ENCODE assay signal across 37 cellular contexts in the genomic region with DNA sequence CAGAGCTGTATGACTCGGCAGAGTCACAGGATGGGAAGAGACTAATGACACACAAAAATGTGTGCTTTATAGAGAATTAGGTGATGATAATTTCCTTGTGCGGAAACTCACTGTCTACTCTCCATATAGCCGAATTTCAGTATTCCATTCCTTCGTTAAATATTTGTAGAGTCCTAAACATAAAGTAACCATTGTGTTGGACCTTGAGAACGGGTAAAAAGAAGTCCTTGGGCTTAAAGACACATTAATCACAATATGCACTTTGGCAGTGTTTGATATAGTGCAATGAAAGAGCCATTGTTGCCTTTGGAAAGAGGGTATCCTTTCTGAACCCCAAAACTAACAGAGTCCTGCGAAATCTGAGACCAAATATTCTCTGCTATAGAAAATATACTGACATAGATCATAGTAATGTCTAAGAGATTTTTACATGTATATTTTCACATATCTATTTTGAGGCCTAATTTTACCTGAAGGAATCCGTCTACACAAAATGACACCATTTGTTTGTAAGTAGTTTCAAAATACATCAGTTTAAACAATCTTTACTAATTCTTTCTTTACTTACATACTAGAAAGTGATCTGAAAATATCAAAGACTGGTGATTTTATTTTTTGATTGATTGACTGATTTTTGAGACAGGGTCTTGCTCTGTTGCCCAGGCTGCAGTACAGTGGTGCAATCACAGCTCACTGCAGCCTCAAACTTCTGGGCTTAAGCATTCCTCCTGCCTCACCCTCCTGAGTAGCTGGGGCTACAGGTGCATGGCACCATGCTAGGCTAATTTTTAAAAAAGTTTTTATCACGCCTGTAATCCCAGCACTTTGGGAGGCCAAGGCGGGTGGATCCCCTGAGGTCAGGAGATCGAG.
"Had no signal": no experiment of that assay in that cellular context is flagged by ENCODE, and none has a peak within 500 bp of the region (broad histone marks: within the 10 kb centered on the region; RNA-seq: fewer than 3 reads in every experiment).

No MANE protein-coding gene starts in this region.

- H3K4me3 ChIP-seq: adrenal gland, body of pancreas, coronary artery, dorsolateral prefrontal cortex, esophagus muscularis mucosa, gastroesophageal sphincter had no signal

- H3K4me1 Mint-ChIP-seq: activated CD4-positive, alpha-beta T cell treated with anti-CD3 and anti-CD28 coated beads for 36 hours; activated CD4-positive, alpha-beta T cell treated with anti-CD3 and anti-CD28 coated beads, Interleukin-2, amount 10 ng/mL, durations not matched to agents 24 days and 14 days; activated CD8-positive, alpha-beta memory T cell treated with anti-CD3 and anti-CD28 coated beads, Interleukin-2, amount 10 ng/mL, durations not matched to agents 7 days and 5 days; activated naive CD4-positive, alpha-beta T cell treated with anti-CD3 and anti-CD28 coated beads, Interleukin-2, amount 50 U/mL, for 24 hours; activated naive CD8-positive, alpha-beta T cell treated with anti-CD3 and anti-CD28 coated beads for 36 hours; activated naive CD8-positive, alpha-beta T cell treated with anti-CD3 and anti-CD28 coated beads, Interleukin-2, amount 50 U/mL, for 24 hours; T-helper 17 cell had no signal

- H3K9me3 ChIP-seq: adrenal gland, body of pancreas, esophagus muscularis mucosa, gastroesophageal sphincter had no signal

- H3K9me3 Mint-ChIP-seq: activated CD4-positive, alpha-beta memory T cell treated with anti-CD3 and anti-CD28 coated beads for 36 hours; activated CD4-positive, alpha-beta T cell treated with anti-CD3 and anti-CD28 coated beads, Interleukin-2, amount 10 ng/mL, durations not matched to agents 24 days and 14 days; activated naive CD4-positive, alpha-beta T cell treated with anti-CD3 and anti-CD28 coated beads for 36 hours; activated naive CD4-positive, alpha-beta T cell treated with anti-CD3 and anti-CD28 coated beads, Interleukin-2, amount 50 U/mL, for 24 hours; activated naive CD8-positive, alpha-beta T cell treated with anti-CD3 and anti-CD28 coated beads for 36 hours; activated naive CD8-positive, alpha-beta T cell treated with anti-CD3 and anti-CD28 coated beads, Interleukin-2, amount 50 U/mL, for 24 hours; activated T-helper 1 cell treated with anti-CD3 and anti-CD28 coated beads, Interleukin-12 subunit alpha, Interleukin-12 subunit beta, Interleukin-2, Interleukin-4 antibody, amounts not matched to agents 30 ng/mL and 10 ng/mL and 1 ng/mL, durations not matched to agents 14 hours and 24 hours and 36 hours; activated T-helper 2 cell treated with anti-CD3 and anti-CD28 coated beads, Interferon-gamma antibody, Interleukin-2, Interleukin-4, amounts not matched to agents 10 μg/mL and 5 μg/mL and 100 μg/mL, durations not matched to agents 14 hours and 24 hours and 36 hours; dendritic cell treated with granulocyte-macrophage colony-stimulating factor and Interleukin-4, amounts not matched to agents 40 ng/mL and 50 ng/mL, for 4 days; endodermal cell; T-helper 2 cell treated with Interferon-gamma antibody and Interleukin-4, amounts not matched to agents 5 μg/mL and 100 μg/mL, for 36 hours had no signal

- H3K27me3 ChIP-seq: adrenal gland, body of pancreas, dorsolateral prefrontal cortex, esophagus muscularis mucosa, gastroesophageal sphincter had no signal

- H3K4me1 ChIP-seq: adrenal gland, body of pancreas, esophagus muscularis mucosa, gastroesophageal sphincter had no signal

- H3K36me3 Mint-ChIP-seq: activated CD4-positive, alpha-beta memory T cell treated with anti-CD3 and anti-CD28 coated beads for 36 hours; activated CD8-positive, alpha-beta memory T cell treated with anti-CD3 and anti-CD28 coated beads, Interleukin-2, amount 10 ng/mL, durations not matched to agents 7 days and 5 days; activated naive CD4-positive, alpha-beta T cell treated with anti-CD3 and anti-CD28 coated beads, Interleukin-2, amount 50 U/mL, for 24 hours; activated naive CD8-positive, alpha-beta T cell treated with anti-CD3 and anti-CD28 coated beads for 36 hours had no signal

- H3K4me3 Mint-ChIP-seq: activated CD4-positive, alpha-beta memory T cell treated with anti-CD3 and anti-CD28 coated beads for 36 hours; activated CD4-positive, alpha-beta T cell treated with anti-CD3 and anti-CD28 coated beads for 36 hours; activated CD4-positive, alpha-beta T cell treated with anti-CD3 and anti-CD28 coated beads, Interleukin-2, amount 10 ng/mL, durations not matched to agents 24 days and 14 days; activated CD8-positive, alpha-beta memory T cell treated with anti-CD3 and anti-CD28 coated beads, Interleukin-2, amount 10 ng/mL, durations not matched to agents 7 days and 5 days; activated CD8-positive, alpha-beta T cell treated with anti-CD3 and anti-CD28 coated beads, Interleukin-2, amount 10 ng/mL, durations not matched to agents 7 days and 5 days; activated naive CD4-positive, alpha-beta T cell treated with anti-CD3 and anti-CD28 coated beads for 36 hours; activated naive CD4-positive, alpha-beta T cell treated with anti-CD3 and anti-CD28 coated beads, Interleukin-2, amount 50 U/mL, for 24 hours; activated naive CD8-positive, alpha-beta T cell treated with anti-CD3 and anti-CD28 coated beads for 36 hours; activated naive CD8-positive, alpha-beta T cell treated with anti-CD3 and anti-CD28 coated beads, Interleukin-2, amount 50 U/mL, for 24 hours; activated T-helper 1 cell treated with anti-CD3 and anti-CD28 coated beads, Interleukin-12 subunit alpha, Interleukin-12 subunit beta, Interleukin-2, Interleukin-4 antibody, amounts not matched to agents 30 ng/mL and 10 ng/mL and 1 ng/mL, durations not matched to agents 14 hours and 24 hours and 36 hours; dendritic cell treated with granulocyte-macrophage colony-stimulating factor and Interleukin-4, amounts not matched to agents 40 ng/mL and 50 ng/mL, for 4 days; endodermal cell; T-helper 17 cell; T-helper 2 cell treated with Interferon-gamma antibody and Interleukin-4, amounts not matched to agents 5 μg/mL and 100 μg/mL, for 36 hours had no signal

- H3K27ac Mint-ChIP-seq: activated CD4-positive, alpha-beta memory T cell treated with anti-CD3 and anti-CD28 coated beads for 36 hours; activated CD4-positive, alpha-beta T cell treated with anti-CD3 and anti-CD28 coated beads for 36 hours; activated CD4-positive, alpha-beta T cell treated with anti-CD3 and anti-CD28 coated beads, Interleukin-2, amount 10 ng/mL, durations not matched to agents 24 days and 14 days; activated CD8-positive, alpha-beta memory T cell treated with anti-CD3 and anti-CD28 coated beads, Interleukin-2, amount 10 ng/mL, durations not matched to agents 7 days and 5 days; activated CD8-positive, alpha-beta T cell treated with anti-CD3 and anti-CD28 coated beads, Interleukin-2, amount 10 ng/mL, durations not matched to agents 7 days and 5 days; activated naive CD4-positive, alpha-beta T cell treated with anti-CD3 and anti-CD28 coated beads for 36 hours; activated naive CD4-positive, alpha-beta T cell treated with anti-CD3 and anti-CD28 coated beads, Interleukin-2, amount 50 U/mL, for 24 hours; activated naive CD8-positive, alpha-beta T cell treated with anti-CD3 and anti-CD28 coated beads for 36 hours; activated naive CD8-positive, alpha-beta T cell treated with anti-CD3 and anti-CD28 coated beads, Interleukin-2, amount 50 U/mL, for 24 hours; activated T-helper 1 cell treated with anti-CD3 and anti-CD28 coated beads, Interleukin-12 subunit alpha, Interleukin-12 subunit beta, Interleukin-2, Interleukin-4 antibody, amounts not matched to agents 30 ng/mL and 10 ng/mL and 1 ng/mL, durations not matched to agents 14 hours and 24 hours and 36 hours; activated T-helper 2 cell treated with anti-CD3 and anti-CD28 coated beads, Interferon-gamma antibody, Interleukin-2, Interleukin-4, amounts not matched to agents 10 μg/mL and 5 μg/mL and 100 μg/mL, durations not matched to agents 14 hours and 24 hours and 36 hours; dendritic cell treated with granulocyte-macrophage colony-stimulating factor and Interleukin-4, amounts not matched to agents 40 ng/mL and 50 ng/mL, for 4 days; endodermal cell; T-helper 17 cell; T-helper 2 cell treated with Interferon-gamma antibody and Interleukin-4, amounts not matched to agents 5 μg/mL and 100 μg/mL, for 36 hours had no signal

- H3K36me3 ChIP-seq: adrenal gland, esophagus muscularis mucosa, gastroesophageal sphincter, WERI-Rb-1 had no signal

- H3K27ac ChIP-seq: adrenal gland, body of pancreas, coronary artery, dorsolateral prefrontal cortex, esophagus muscularis mucosa, gastroesophageal sphincter, WERI-Rb-1 had no signal

- H3K27me3 Mint-ChIP-seq: activated CD4-positive, alpha-beta T cell treated with anti-CD3 and anti-CD28 coated beads, Interleukin-2, amount 10 ng/mL, durations not matched to agents 24 days and 14 days; dendritic cell treated with granulocyte-macrophage colony-stimulating factor and Interleukin-4, amounts not matched to agents 40 ng/mL and 50 ng/mL, for 4 days had no signal

- ATAC-seq: activated CD4-positive, alpha-beta T cell treated with anti-CD3 and anti-CD28 coated beads for 36 hours; activated CD8-positive, alpha-beta memory T cell treated with anti-CD3 and anti-CD28 coated beads, Interleukin-2, amount 10 ng/mL, durations not matched to agents 7 days and 5 days; activated CD8-positive, alpha-beta T cell treated with anti-CD3 and anti-CD28 coated beads, Interleukin-2, amount 10 ng/mL, durations not matched to agents 7 days and 5 days; activated naive CD8-positive, alpha-beta T cell treated with anti-CD3 and anti-CD28 coated beads, Interleukin-2, amount 50 U/mL, for 24 hours; body of pancreas; gastroesophageal sphincter; T-helper 17 cell had no signal

- DNase-seq: activated CD4-positive, alpha-beta memory T cell treated with anti-CD3 and anti-CD28 coated beads for 36 hours; activated CD4-positive, alpha-beta T cell treated with anti-CD3 and anti-CD28 coated beads for 36 hours; activated CD4-positive, alpha-beta T cell treated with anti-CD3 and anti-CD28 coated beads, Interleukin-2, amount 10 ng/mL, durations not matched to agents 24 days and 14 days; activated CD4-positive, CD25-positive, alpha-beta regulatory T cell; activated CD4-positive, CD25-positive, alpha-beta regulatory T cell treated with anti-CD3 and anti-CD28 coated beads, Interleukin-2, amount 50 U/mL, for 72 hours; activated CD8-positive, alpha-beta memory T cell treated with anti-CD3 and anti-CD28 coated beads, Interleukin-2, amount 10 ng/mL, durations not matched to agents 7 days and 5 days; activated CD8-positive, alpha-beta memory T cell treated with anti-CD3 and anti-CD28 coated beads, Interleukin-2, amount 50 U/mL, for 4 hours; activated CD8-positive, alpha-beta T cell treated with anti-CD3 and anti-CD28 coated beads, Interleukin-2, amount 10 ng/mL, durations not matched to agents 7 days and 5 days; activated effector memory CD4-positive, alpha-beta T cell treated with anti-CD3 and anti-CD28 coated beads, Interleukin-2, amount 50 U/mL, for 16 hours; activated naive CD4-positive, alpha-beta T cell treated with anti-CD3 and anti-CD28 coated beads for 36 hours; activated naive CD8-positive, alpha-beta T cell treated with anti-CD3 and anti-CD28 coated beads for 36 hours; activated naive CD8-positive, alpha-beta T cell treated with anti-CD3 and anti-CD28 coated beads, Interleukin-2, amount 50 U/mL, for 24 hours; activated T-cell treated with anti-CD3 and anti-CD28 coated beads, Interleukin-2, amount 50 U/mL, for 1 hour; activated T-cell treated with anti-CD3 and anti-CD28 coated beads, Interleukin-2, amount 50 U/mL, for 48 hours; adrenal gland; amygdala; aorta; body of pancreas; central memory CD4-positive, alpha-beta T cell; cerebellar nuclear complex; dorsolateral prefrontal cortex; effector memory CD4-positive, alpha-beta T cell; endodermal cell; erythroblast; foreskin melanocyte; T-helper 1 cell; T-helper 17 cell; T1000; WERI-Rb-1 had no signal
